ENCODE assay signal across 8 cellular contexts in the genomic region with DNA sequence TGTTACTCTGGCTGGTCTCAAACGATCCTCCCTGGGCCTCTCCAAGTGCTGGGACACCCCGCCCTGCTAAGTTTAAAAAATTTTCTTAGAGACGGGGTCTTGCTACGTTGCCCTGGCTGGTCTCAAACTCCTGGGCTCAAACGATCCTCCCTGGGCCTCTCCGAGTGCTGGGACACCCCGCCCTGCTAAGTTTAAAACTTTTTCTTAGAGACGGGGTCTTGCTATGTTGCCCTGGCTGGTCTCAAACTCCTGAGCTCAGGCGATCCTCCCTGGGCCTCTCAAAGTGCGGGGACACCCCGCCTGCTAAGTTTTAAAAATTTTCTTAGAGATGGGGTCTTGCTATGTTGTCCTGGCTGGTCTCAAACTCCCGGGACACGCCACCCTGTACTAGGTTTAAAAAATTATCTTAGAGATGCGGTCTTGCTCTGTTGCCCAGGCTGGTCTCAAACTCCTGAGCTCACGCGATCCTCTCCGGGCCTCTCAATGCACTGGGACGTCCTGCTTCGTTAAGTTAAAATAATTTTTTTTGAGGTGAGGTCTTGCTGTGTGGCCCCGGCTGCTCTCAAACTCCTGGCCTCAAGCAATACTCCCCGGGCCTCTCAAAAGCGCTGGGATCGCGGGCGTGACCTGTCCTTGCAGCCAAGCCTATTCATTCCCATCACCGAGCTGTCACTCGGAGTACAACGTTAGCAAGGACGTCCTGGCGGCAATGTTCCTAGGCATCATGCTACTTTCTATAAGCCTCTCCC. TPM values are rescaled to one million over a fixed set of nuclear protein-coding genes. Genes with fewer than 3 reads are reported as not detected.
DNase-seq lines count a peak whose midpoint lies in the region; ATAC-seq, FAIRE-seq and TF ChIP-seq lines count a peak whose summit lies in the region.

No MANE protein-coding gene starts in this region.

- H3K4me3 ChIP-seq in CD4-positive, CD25-positive, alpha-beta regulatory T cell (ENCODE audit: low read depth, low read length): peak overlapping the region; percentile 97
- H3K4me3 ChIP-seq in epithelial cell of proximal tubule (ENCODE audit: low read depth, low read length) (peak overlapping the region; percentile 81), neuronal stem cell (ENCODE audit: low read length in 2 of 2) (peak overlapping the region; percentile 99 to 100)

- H3K9ac ChIP-seq in neuronal stem cell (ENCODE audit: low read depth, low read length, poor library complexity): peak overlapping the region; percentile 82

- peak overlapping the region; percentile 97 for H3K27ac ChIP-seq in CD4-positive, CD25-positive, alpha-beta regulatory T cell (ENCODE audit: insufficient read depth, low read length, poor library complexity, severe bottlenecking)
- H3K27ac ChIP-seq in neuronal stem cell (replicated peaks; ENCODE audit: low read length): no peak overlapping the region

- H4K8ac ChIP-seq in neuronal stem cell (ENCODE audit: low read depth, low read length): no peak overlapping the region

- peaks cover 31% of the 10 kb centered on the region for H3K4me1 ChIP-seq in CD4-positive, CD25-positive, alpha-beta regulatory T cell (ENCODE audit: control insufficient read depth, insufficient read depth, low read length, poor library complexity, severe bottlenecking)
- H3K4me1 ChIP-seq in neuronal stem cell (ENCODE audit: control insufficient read depth in 2 of 2, insufficient read depth in 1 of 2, low read depth in 1 of 2, low read length in 2 of 2): peaks cover 3 to 9% of the 10 kb centered on the region in 2 donors

- no peaks in the 10 kb centered on the region for H3K27me3 Mint-ChIP-seq in CD4-positive, CD25-positive, alpha-beta regulatory T cell

- no peaks in the 10 kb centered on the region for H3K9me3 ChIP-seq in CD4-positive, CD25-positive, alpha-beta regulatory T cell (ENCODE audit: control insufficient read depth in 2 of 2, low read length in 2 of 2)
- H3K9me3 ChIP-seq in neuronal stem cell (replicated peaks in 1 of 2; ENCODE audit: control insufficient read depth in 2 of 2, insufficient read depth in 1 of 2, low read depth in 1 of 2, low read length in 2 of 2): no peaks in the 10 kb centered on the region

- H3K4ac ChIP-seq in neuronal stem cell (ENCODE audit: low read length): no peak overlapping the region

- peak overlapping the region; percentile 56 to 90 (median 84) for H3K27ac Mint-ChIP-seq in CD4-positive, CD25-positive, alpha-beta regulatory T cell

- H2BK5ac ChIP-seq in neuronal stem cell (ENCODE audit: low read length): no peak overlapping the region

- TF ChIP-seq CTCF in epithelial cell of proximal tubule (conservative IDR thresholded peaks at IDR 0.05; ENCODE audit: low read depth, low read length): no peak

- H3K27me3 ChIP-seq in CD4-positive, CD25-positive, alpha-beta regulatory T cell (ENCODE audit: control insufficient read depth, insufficient read depth, low read length): no peaks in the 10 kb centered on the region
- no peaks in the 10 kb centered on the region for H3K27me3 ChIP-seq in neuronal stem cell (ENCODE audit: control insufficient read depth in 3 of 3, insufficient read depth in 3 of 3, low read depth in 1 of 3, low read length in 3 of 3)

- H3K14ac ChIP-seq in neuronal stem cell (ENCODE audit: low read length): no peak overlapping the region

- no peak overlapping the region for H3K23ac ChIP-seq in neuronal stem cell (ENCODE audit: low read depth, low read length, poor library complexity)

- no peak overlapping the region for H2BK12ac ChIP-seq in neuronal stem cell (ENCODE audit: low read length)

- H4K91ac ChIP-seq in neuronal stem cell (ENCODE audit: low read depth, low read length, poor library complexity): no peak overlapping the region

- DNase-seq in CD4-positive, CD25-positive, alpha-beta regulatory T cell: no peak
- DNase-seq in RKO (ENCODE audit: low spot score) (peak; percentile 36), epithelial cell of proximal tubule (ENCODE audit: low read depth) (no peak), neuronal stem cell (ENCODE audit: low spot score) (no peak), NCI-H2227 treated with DMSO at 0.1 percent for 48 hours (lab: John Stamatoyannopoulos, UW) (no peak), SHP77 treated with DMSO at 0.1 percent for 48 hours (lab: John Stamatoyannopoulos, UW) (no peak), RCC 7860 (ENCODE audit: low spot score) (no peak), NCI-H1694 (lab: John Stamatoyannopoulos, UW) (no peak)

- no peak overlapping the region for H2AFZ ChIP-seq in neuronal stem cell (ENCODE audit: low read length)

- no peak overlapping the region for H3K18ac ChIP-seq in neuronal stem cell (ENCODE audit: low read length)

- H3K36me3 ChIP-seq in CD4-positive, CD25-positive, alpha-beta regulatory T cell (ENCODE audit: control insufficient read depth, insufficient read depth, low read length): peaks cover 45% of the 10 kb centered on the region
- H3K36me3 ChIP-seq in neuronal stem cell (replicated peaks in 1 of 2; ENCODE audit: control insufficient read depth in 2 of 2, insufficient read depth in 2 of 2, low read length in 2 of 2): peaks cover 49 to 65% of the 10 kb centered on the region in 2 donors

- peak overlapping the region; percentile 82 for H3K4me2 ChIP-seq in neuronal stem cell (ENCODE audit: insufficient read depth, low read length, poor library complexity, severe bottlenecking)

- peak overlapping the region; percentile 89 to 96 (median 94) for H3K4me3 Mint-ChIP-seq in CD4-positive, CD25-positive, alpha-beta regulatory T cell

- no peaks in the 10 kb centered on the region for H3K9me3 Mint-ChIP-seq in CD4-positive, CD25-positive, alpha-beta regulatory T cell

- WGBS in neuronal stem cell (ENCODE audit: extremely low coverage in 2 of 2, insufficient read length in 2 of 2, insufficient replicate concordance in 1 of 2), 2 donors: no CpG with 5 or more reads among the region's 30 CpGs

- H2BK120ac ChIP-seq in neuronal stem cell (ENCODE audit: low read depth, low read length): no peak overlapping the region

- peaks cover 4 to 68% (median 18%) of the 10 kb centered on the region in 4 donors for H3K4me1 Mint-ChIP-seq in CD4-positive, CD25-positive, alpha-beta regulatory T cell

- no peak overlapping the region for H2BK15ac ChIP-seq in neuronal stem cell (ENCODE audit: low read length)

- no peak overlapping the region for H2AK5ac ChIP-seq in neuronal stem cell (ENCODE audit: low read depth, low read length)

- peaks cover 43% of the 10 kb centered on the region for H3K79me1 ChIP-seq in neuronal stem cell (ENCODE audit: low read depth, low read length)

- H3K36me3 Mint-ChIP-seq in CD4-positive, CD25-positive, alpha-beta regulatory T cell: peaks cover 28% of the 10 kb centered on the region

- FAIRE-seq in RCC 7860 (lab: Jason Lieb, UNC): no peak

- no peak for ATAC-seq in CD4-positive, CD25-positive, alpha-beta regulatory T cell (ENCODE audit: low read depth in 2 of 2)

RNA-seq across cellular contexts. Expression of a gene that starts 1.1 kb away (rescaled TPM):
- 277 TPM for total RNA-seq in CD4-positive, CD25-positive, alpha-beta regulatory T cell
- polyA plus RNA-seq in CD4-positive, CD25-positive, alpha-beta regulatory T cell: 100 to 1,000 TPM; 388 to 535 (median 492) TPM
- 348 and 372 TPM in 2 replicates for total RNA-seq in epithelial cell of proximal tubule
- polyA plus RNA-seq in neuronal stem cell (2013, experiment 1 of 2): 415 TPM
- 410 TPM for polyA plus RNA-seq in neuronal stem cell (2013, experiment 2 of 2)

RNA-seq across cellular contexts. Expression of a gene that starts 54.2 kb away (rescaled TPM):
- total RNA-seq in CD4-positive, CD25-positive, alpha-beta regulatory T cell: 1.2 TPM
- under 1 TPM in 1 of 4 donors, not detected in 3; 0.18 TPM for polyA plus RNA-seq in CD4-positive, CD25-positive, alpha-beta regulatory T cell
- not detected in 2 replicates for total RNA-seq in epithelial cell of proximal tubule
- polyA plus RNA-seq in neuronal stem cell (2013, experiment 1 of 2): 0.03 TPM
- 0.06 TPM for polyA plus RNA-seq in neuronal stem cell (2013, experiment 2 of 2)
